Comparison of ENCODE assay signal across 12 cellular contexts in genomic region chr5:80229902-80230255, GRCh38. TPM values are rescaled to one million over a fixed set of nuclear protein-coding genes. Genes with fewer than 3 reads are reported as not detected.
DNase-seq lines count a peak whose midpoint lies in the region; ATAC-seq and TF ChIP-seq lines count a peak whose summit lies in the region.
"Had no signal": no experiment of that assay in that cellular context is flagged by ENCODE, and none has a peak within 500 bp of the region (broad histone marks: within the 10 kb centered on the region; RNA-seq: fewer than 3 reads in every experiment).

No MANE protein-coding gene starts in this region.

- H3K14ac ChIP-seq in neuronal stem cell (ENCODE audit: low read length): no peak overlapping the region

- H3K4me1 ChIP-seq in OCI-LY1 (ENCODE audit: insufficient read depth, low read length, severe bottlenecking): peaks cover 82% of the 10 kb centered on the region
- peaks cover 0 to 5% of the 10 kb centered on the region in 2 donors for H3K4me1 ChIP-seq in neuronal stem cell (ENCODE audit: control insufficient read depth in 2 of 2, insufficient read depth in 1 of 2, low read depth in 1 of 2, low read length in 2 of 2)

- peaks cover 52% of the 10 kb centered on the region for H3K4me1 Mint-ChIP-seq in Calu3 (ENCODE audit: low read depth, unreplicated experiment)
- H3K4me1 Mint-ChIP-seq in stimulated activated naive B cell treated with anti-CD40 and anti-IgM and Interleukin-4, amounts not matched to agents 10 μg/mL and 1 μg/mL and 100 μg/mL, for 72 hours: peaks cover 15 to 36% of the 10 kb centered on the region in 2 donors

- no peaks in the 10 kb centered on the region for H3K36me3 Mint-ChIP-seq in Calu3 (ENCODE audit: insufficient read depth, unreplicated experiment)
- H3K36me3 Mint-ChIP-seq in stimulated activated naive B cell treated with anti-CD40 and anti-IgM and Interleukin-4, amounts not matched to agents 10 μg/mL and 1 μg/mL and 100 μg/mL, for 72 hours: peaks cover 4 to 8% of the 10 kb centered on the region in 2 donors

- ATAC-seq in stimulated activated naive B cell treated with anti-CD40 and anti-IgM and Interleukin-4, amounts not matched to agents 10 μg/mL and 1 μg/mL and 100 μg/mL, for 72 hours (replicated peaks): no peak
- ATAC-seq: SK-N-SH treated with all-trans-retinoic acid at 6 μM for 48 hours had no signal

- H3K18ac ChIP-seq in neuronal stem cell (ENCODE audit: low read length): peak overlapping the region; percentile 19

- H2AK5ac ChIP-seq in neuronal stem cell (ENCODE audit: low read depth, low read length): no peak overlapping the region

- peak overlapping the region; percentile 33; the same call in 1 of the 2 replicates for H3K4me2 ChIP-seq in OCI-LY1 (ENCODE audit: low read length)
- no peak overlapping the region for H3K4me2 ChIP-seq in neuronal stem cell (ENCODE audit: insufficient read depth, low read length, poor library complexity, severe bottlenecking)

- H2BK12ac ChIP-seq in neuronal stem cell (ENCODE audit: low read length): no peak overlapping the region

- H3F3A ChIP-seq in OCI-LY1 (ENCODE audit: insufficient read depth, low read length): no peaks in the 10 kb centered on the region; the same call in 1 of the 2 replicates

- H2BK5ac ChIP-seq in neuronal stem cell (ENCODE audit: low read length): no peak overlapping the region

- H3K27me3 ChIP-seq in OCI-LY1 (ENCODE audit: insufficient read depth, low read length) (no peaks in the 10 kb centered on the region), neuronal stem cell (ENCODE audit: control insufficient read depth in 3 of 3, insufficient read depth in 3 of 3, low read depth in 1 of 3, low read length in 3 of 3) (no peaks in the 10 kb centered on the region)

- H3K4me3 ChIP-seq in OCI-LY1 (ENCODE audit: low read depth, low read length, poor library complexity, severe bottlenecking) (no peak overlapping the region), neuronal stem cell (ENCODE audit: low read length in 2 of 2) (no peak overlapping the region)
- H3K4me3 ChIP-seq: HAP-1 had no signal

- H3K27me3 Mint-ChIP-seq in Calu3 (ENCODE audit: unreplicated experiment): no peaks in the 10 kb centered on the region
- no peaks in the 10 kb centered on the region for H3K27me3 Mint-ChIP-seq in stimulated activated naive B cell treated with anti-CD40 and anti-IgM and Interleukin-4, amounts not matched to agents 10 μg/mL and 1 μg/mL and 100 μg/mL, for 72 hours
- H3K27me3 Mint-ChIP-seq: activated B cell treated with CpG ODN at 0.5 μM for 24 hours had no signal

- H2AFZ ChIP-seq in OCI-LY1 (ENCODE audit: low read length) (no peak overlapping the region), neuronal stem cell (ENCODE audit: low read length) (no peak overlapping the region)

- H3K36me3 ChIP-seq in OCI-LY1 (ENCODE audit: insufficient read depth, low read length): peaks cover 11% of the 10 kb centered on the region; the same call in 1 of the 2 replicates
- no peaks in the 10 kb centered on the region for H3K36me3 ChIP-seq in neuronal stem cell (replicated peaks in 1 of 2; ENCODE audit: control insufficient read depth in 2 of 2, insufficient read depth in 2 of 2, low read length in 2 of 2)
- H3K36me3 ChIP-seq: HAP-1 had no signal

- H3K79me1 ChIP-seq in neuronal stem cell (ENCODE audit: low read depth, low read length): peaks cover 1% of the 10 kb centered on the region

- WGBS in neuronal stem cell (ENCODE audit: extremely low coverage in 2 of 2, insufficient read length in 2 of 2, insufficient replicate concordance in 1 of 2), 2 donors: no CpG with 5 or more reads among the region's 4 CpGs

- CTCF ChIA-PET in Calu3 (lab: Charles Lee): interaction anchor here (0.6 to 0.9 kb wide), 3 partner anchors 18 to 103 kb away, joined by 3 to 6 read pairs (median 6); no protein-coding TSS in a partner anchor

- no peak overlapping the region for H4K91ac ChIP-seq in neuronal stem cell (ENCODE audit: low read depth, low read length, poor library complexity)

- no peaks in the 10 kb centered on the region for H4K20me1 ChIP-seq in OCI-LY1 (ENCODE audit: insufficient read depth, low read length)

- TF ChIP-seq CTCF in Calu3 (IDR thresholded peaks at IDR 0.05; ENCODE audit: unreplicated experiment) (no peak), OCI-LY1 (IDR thresholded peaks at IDR 0.05; ENCODE audit: low read length) (no peak)

- H3K9me2 ChIP-seq in OCI-LY1 (ENCODE audit: low read depth, low read length): no peaks in the 10 kb centered on the region

- no peak overlapping the region for H3K4me3 Mint-ChIP-seq in Calu3 (ENCODE audit: low read depth, unreplicated experiment)
- H3K4me3 Mint-ChIP-seq in stimulated activated naive B cell treated with anti-CD40 and anti-IgM and Interleukin-4, amounts not matched to agents 10 μg/mL and 1 μg/mL and 100 μg/mL, for 72 hours: no peak overlapping the region
- H3K4me3 Mint-ChIP-seq: activated B cell treated with CpG ODN at 0.5 μM for 24 hours had no signal

- DNase-seq in Calu3 (no peak), iPS-NIHi7 (ENCODE audit: extremely low spot score) (peak; percentile 43), neuronal stem cell (ENCODE audit: low spot score) (no peak), dedifferentiated amniotic fluid mesenchymal stem cell (ENCODE audit: extremely low spot score) (no peak), RPMI8226 (no peak)
- DNase-seq in stimulated activated naive B cell treated with anti-CD40 and anti-IgM and Interleukin-4, amounts not matched to agents 10 μg/mL and 1 μg/mL and 100 μg/mL, for 72 hours: no peak
- DNase-seq: activated B cell treated with CpG ODN at 0.5 μM for 24 hours; stimulated activated CD4-positive, alpha-beta T cell treated with anti-CD3 and anti-CD28 coated beads, Interleukin-4, amount 100 ng/mL, for 4 hours; stimulated activated naive CD4-positive, alpha-beta T cell treated with Interleukin-2 at 50 U/mL for 16 hours had no signal

- H3K79me2 ChIP-seq in OCI-LY1 (ENCODE audit: insufficient read depth, low read length): peaks cover 93% of the 10 kb centered on the region

- BruUV-seq in Calu3 (replicated peaks; lab: Mats Ljungman, UMichigan): no TSS peak

- H3K27ac Mint-ChIP-seq in Calu3 (ENCODE audit: unreplicated experiment): peak overlapping the region; percentile 22
- H3K27ac Mint-ChIP-seq in stimulated activated naive B cell treated with anti-CD40 and anti-IgM and Interleukin-4, amounts not matched to agents 10 μg/mL and 1 μg/mL and 100 μg/mL, for 72 hours: no peak overlapping the region
- H3K27ac Mint-ChIP-seq: activated B cell treated with CpG ODN at 0.5 μM for 24 hours had no signal

- intact Hi-C loops in Calu3 (cut with micrococcal nuclease; ENCODE audit: unreplicated experiment): no loop called here

- no peak overlapping the region for H3K4ac ChIP-seq in neuronal stem cell (ENCODE audit: low read length)

- H2BK15ac ChIP-seq in neuronal stem cell (ENCODE audit: low read length): no peak overlapping the region

- no peaks in the 10 kb centered on the region for H3K9me3 Mint-ChIP-seq in Calu3 (ENCODE audit: low read depth, unreplicated experiment)
- H3K9me3 Mint-ChIP-seq in stimulated activated naive B cell treated with anti-CD40 and anti-IgM and Interleukin-4, amounts not matched to agents 10 μg/mL and 1 μg/mL and 100 μg/mL, for 72 hours: peaks cover 0 to 1% of the 10 kb centered on the region in 2 donors
- H3K9me3 Mint-ChIP-seq: activated B cell treated with CpG ODN at 0.5 μM for 24 hours had no signal

- H3K9ac ChIP-seq in OCI-LY1 (ENCODE audit: low read length) (peak overlapping the region; percentile 2; the same call in 1 of the 2 replicates), neuronal stem cell (ENCODE audit: low read depth, low read length, poor library complexity) (no peak overlapping the region)

- no peak overlapping the region for H3K23ac ChIP-seq in neuronal stem cell (ENCODE audit: low read depth, low read length, poor library complexity)

- H4K8ac ChIP-seq in neuronal stem cell (ENCODE audit: low read depth, low read length): no peak overlapping the region

- H3K27ac ChIP-seq in OCI-LY1 (ENCODE audit: low read depth, low read length, poor library complexity, severe bottlenecking) (peak overlapping the region; percentile 73), neuronal stem cell (replicated peaks; ENCODE audit: low read length) (peak overlapping the region; percentile 16)

- no peak overlapping the region for H2BK120ac ChIP-seq in neuronal stem cell (ENCODE audit: low read depth, low read length)

- H3K9me3 ChIP-seq in OCI-LY1 (ENCODE audit: low read length): no peaks in the 10 kb centered on the region
- H3K9me3 ChIP-seq in neuronal stem cell (replicated peaks in 1 of 2; ENCODE audit: control insufficient read depth in 2 of 2, insufficient read depth in 1 of 2, low read depth in 1 of 2, low read length in 2 of 2): no peaks in the 10 kb centered on the region
- H3K9me3 ChIP-seq: HAP-1 had no signal

RNA-seq across cellular contexts. Expression of gene SERINC5, which starts 26.0 kb away (rescaled TPM):
- 47.0 and 49.2 TPM in 2 replicates for total RNA-seq in Calu3 (2022)
- polyA plus RNA-seq in neuronal stem cell (2013, experiment 1 of 2): 29.3 TPM
- polyA plus RNA-seq in neuronal stem cell (2013, experiment 2 of 2): 30.3 TPM
